10 cellular contexts compared by ENCODE assay signal in genomic region chr2:238974510-238975166, GRCh38.
DNase-seq lines count a peak whose midpoint lies in the region; TF ChIP-seq lines count a peak whose summit lies in the region.
"Had no signal": no experiment of that assay in that cellular context is flagged by ENCODE, and none has a peak within 500 bp of the region (broad histone marks: within the 10 kb centered on the region; RNA-seq: fewer than 3 reads in every experiment).

No MANE protein-coding gene starts in this region.

- no peak for TF ChIP-seq POLR2A in testis (IDR thresholded peaks at IDR 0.05)

- H3K27me3 ChIP-seq in stomach smooth muscle (ENCODE audit: control insufficient read depth in 1 of 2, insufficient read depth in 2 of 2, low read length in 2 of 2) (peaks cover 0 to 2% of the 10 kb centered on the region in 2 donors), testis (no peaks in the 10 kb centered on the region)

- no peak for TF ChIP-seq CTCF in testis (IDR thresholded peaks at IDR 0.05)

- intact Hi-C loops in testis (cut with DNase I; ENCODE audit: low total_unique reads): no loop called here

- no peaks in the 10 kb centered on the region for H3K9me3 ChIP-seq in stomach smooth muscle (ENCODE audit: control insufficient read depth in 2 of 2, low read length in 2 of 2)
- no peaks in the 10 kb centered on the region for H3K9me3 ChIP-seq in testis
- H3K9me3 ChIP-seq: psoas muscle had no signal

- no peaks in the 10 kb centered on the region for H3K36me3 ChIP-seq in stomach smooth muscle (ENCODE audit: control insufficient read depth in 2 of 2, insufficient read depth in 2 of 2, low read length in 2 of 2)
- H3K36me3 ChIP-seq in testis (ENCODE audit: low read depth, missing control alignments): no peaks in the 10 kb centered on the region

- H3K9ac ChIP-seq in stomach smooth muscle (ENCODE audit: low read length in 2 of 2): no peak overlapping the region

- H3K4me1 ChIP-seq in stomach smooth muscle (ENCODE audit: control insufficient read depth, insufficient read depth, low read length): peaks cover 21% of the 10 kb centered on the region
- no peaks in the 10 kb centered on the region for H3K4me1 ChIP-seq in testis
- H3K4me1 ChIP-seq: psoas muscle had no signal

- WGBS in testis, 2 donors: 78 to 88% methylated on average over 6 of the region's 6 CpGs

- peak overlapping the region; percentile 31 for H3K27ac ChIP-seq in stomach smooth muscle (ENCODE audit: low read length)
- H3K27ac ChIP-seq in testis: no peak overlapping the region
- H3K27ac ChIP-seq: psoas muscle had no signal

- no peak overlapping the region for H3K4me3 ChIP-seq in stomach smooth muscle (ENCODE audit: low read length in 2 of 2)
- no peak overlapping the region for H3K4me3 ChIP-seq in testis
- H3K4me3 ChIP-seq: psoas muscle had no signal

- DNase-seq in HCEC 1CT (peak; percentile 94), amniotic epithelial cell (ENCODE audit: low read depth) (peak; percentile 94), glomerular endothelial cell (ENCODE audit: extremely low read depth, low read depth, low spot score) (peak; percentile 31), SIG-M5 treated with dmso at 0.1 percent for 504 hours (lab: John Stamatoyannopoulos, UW; ENCODE audit: unreplicated experiment) (no peak), NCI-H2029 (lab: John Stamatoyannopoulos, UW) (no peak), GM19238 (ENCODE audit: insufficient read length, low spot score) (no peak), testis (no peak)
- DNase-seq: NCI-H2029 treated with DMSO at 0.1 percent for 48 hours, psoas muscle had no signal

Comparison
In these comparisons a context has a peak if more than half of its experiments do, and no peak if none do; other contexts are left out.
1. DNase-seq: peak in HCEC 1CT (single experiment), amniotic epithelial cell (single experiment) and glomerular endothelial cell (single experiment); none in SIG-M5 treated with dmso at 0.1 percent for 504 hours (single experiment), NCI-H2029 (single experiment), GM19238 (single experiment) and testis (single experiment).